Comparison of ENCODE assay signal across 8 cellular contexts in genomic region chr7:27143022-27143949, GRCh38. TPM values are rescaled to one million over a fixed set of nuclear protein-coding genes. Genes with fewer than 3 reads are reported as not detected.
DNase-seq lines count a peak whose midpoint lies in the region; ATAC-seq and TF ChIP-seq lines count a peak whose summit lies in the region.

Gene HOXA5 (minus strand): TSS chr7:27143681. CDS start chr7:27143607, 74 bp downstream.

- no peaks in the 10 kb centered on the region for H3K9me2 ChIP-seq in OCI-LY1 (ENCODE audit: low read depth, low read length)

- H3K9me3 Mint-ChIP-seq in neural crest cell = peaks cover 4% of the 10 kb centered on the region

- peak within 1 kb of the TSS; percentile 13 for H3K27ac Mint-ChIP-seq in neural crest cell (ENCODE audit: unreplicated experiment)

- DNase-seq in SIG-M5 treated with dmso at 0.1 percent for 504 hours (lab: John Stamatoyannopoulos, UW; ENCODE audit: unreplicated experiment) (peak; percentile 84), SIG-M5 (lab: John Stamatoyannopoulos, UW) (no peak), fibroblast of pulmonary artery (ENCODE audit: low read depth) (peak; percentile 84), neural crest cell (ENCODE audit: low read depth, low spot score) (peak; percentile 64), activated gamma-delta T cell (lab: John Stamatoyannopoulos, UW) (no peak), AG08395 (ENCODE audit: low spot score) (no peak)

- ATAC-seq in GM21619 (IDR thresholded peaks at IDR 0.05; ENCODE audit: unreplicated experiment) = no peak

- no peaks in the 10 kb centered on the region for H3F3A ChIP-seq in OCI-LY1 (ENCODE audit: insufficient read depth, low read length)

- H3K4me1 Mint-ChIP-seq in neural crest cell = peaks cover 35% of the 10 kb centered on the region

- peak within 1 kb of the TSS; percentile 47; the same call in 1 of the 2 replicates for H3K9ac ChIP-seq in OCI-LY1 (ENCODE audit: low read length)

- peak within 1 kb of the TSS; percentile 67 for H3K4me3 ChIP-seq in OCI-LY1 (ENCODE audit: low read depth, low read length, poor library complexity, severe bottlenecking)
- H3K4me3 ChIP-seq in fibroblast of pulmonary artery (replicated peaks; ENCODE audit: low read depth, low read length) = peak within 1 kb of the TSS; percentile 48

- H3K36me3 ChIP-seq in OCI-LY1 (ENCODE audit: insufficient read depth, low read length) = no peaks in the 10 kb centered on the region

- peak within 1 kb of the TSS; percentile 24; the same call in 1 of the 2 replicates for H2AFZ ChIP-seq in OCI-LY1 (ENCODE audit: low read length)

- no peaks in the 10 kb centered on the region for H4K20me1 ChIP-seq in OCI-LY1 (ENCODE audit: insufficient read depth, low read length)

- H3K27me3 ChIP-seq in OCI-LY1 (ENCODE audit: insufficient read depth, low read length) = peaks cover 5% of the 10 kb centered on the region; the same call in 1 of the 2 replicates

- H3K9me3 ChIP-seq in OCI-LY1 (ENCODE audit: low read length) = no peaks in the 10 kb centered on the region

- H3K36me3 Mint-ChIP-seq in neural crest cell (ENCODE audit: low read depth) = peaks cover 3% of the 10 kb centered on the region

- H3K27ac ChIP-seq in OCI-LY1 (ENCODE audit: low read depth, low read length, poor library complexity, severe bottlenecking) = no peak within 1 kb of the TSS

- peaks cover 100% of the 10 kb centered on the region for H3K27me3 Mint-ChIP-seq in neural crest cell (ENCODE audit: low read depth)

- no peaks in the 10 kb centered on the region for H3K79me2 ChIP-seq in OCI-LY1 (ENCODE audit: insufficient read depth, low read length)

- peaks cover 34% of the 10 kb centered on the region for H3K4me1 ChIP-seq in OCI-LY1 (ENCODE audit: insufficient read depth, low read length, severe bottlenecking)

- H3K4me2 ChIP-seq in OCI-LY1 (ENCODE audit: low read length) = peak within 1 kb of the TSS; percentile 82

- TF ChIP-seq CTCF in OCI-LY1 (IDR thresholded peaks at IDR 0.05; ENCODE audit: low read length) (peak; percentile 99), fibroblast of pulmonary artery (IDR thresholded peaks at IDR 0.05; ENCODE audit: low read length, missing control alignments) (peak; percentile 9), neural crest cell (conservative IDR thresholded peaks at IDR 0.05) (peak; percentile 88)

- peak within 1 kb of the TSS; percentile 92 for H3K4me3 Mint-ChIP-seq in neural crest cell

RNA-seq across cellular contexts. Expression of gene HOXA5, which starts in this region (rescaled TPM):
- total RNA-seq in neural crest cell = 3.2 and 4.3 TPM in 2 replicates

Comparison
In these comparisons a context has a peak if more than half of its experiments do, and no peak if none do; other contexts are left out.
1. DNase-seq: peak in SIG-M5 treated with dmso at 0.1 percent for 504 hours (single experiment), fibroblast of pulmonary artery (single experiment) and neural crest cell (single experiment); none in SIG-M5 (single experiment), activated gamma-delta T cell (single experiment) and AG08395 (single experiment).
2. CTCF ChIP-seq: peak in every context shown above with its lines; median percentile 99 in OCI-LY1; 88 in neural crest cell; 9 in fibroblast of pulmonary artery.